Comparison of ENCODE assay signal across 1 cellular context in genomic region chr16:49608095-49608494, GRCh38.
TF ChIP-seq lines count a peak whose summit lies in the region.

No MANE protein-coding gene starts in this region.

TF ChIP-seq in GM23338, 12 proteins besides CTCF, POLR2A, EP300 and RAD21 (continued from another document):
- TF ChIP-seq ZNF462 (CRISPR knock-in tag; IDR thresholded peaks at IDR 0.05), result no peak
TF ChIP-seq in GM23338: peak in this region for 0.
